Comparison of ENCODE assay signal across 18 cellular contexts in genomic region chr20:44014807-44015732, GRCh38.
DNase-seq lines count a peak whose midpoint lies in the region; ATAC-seq, FAIRE-seq and TF ChIP-seq lines count a peak whose summit lies in the region.
"Had no signal": no experiment of that assay in that cellular context is flagged by ENCODE, and none has a peak within 500 bp of the region (broad histone marks: within the 10 kb centered on the region; RNA-seq: fewer than 3 reads in every experiment).

No MANE protein-coding gene starts in this region.

- H3K27me3 Mint-ChIP-seq in osteocyte (ENCODE audit: unreplicated experiment) = peaks cover 32% of the 10 kb centered on the region
- H3K27me3 Mint-ChIP-seq: B cell had no signal

- H3K36me3 Mint-ChIP-seq in osteocyte (ENCODE audit: unreplicated experiment) = no peaks in the 10 kb centered on the region
- H3K36me3 Mint-ChIP-seq: WTC11 had no signal

- H3K36me3 ChIP-seq in GM12878 (ENCODE audit: control insufficient read depth in 2 of 2, insufficient read depth in 2 of 2, low read length in 1 of 2) (no peaks in the 10 kb centered on the region; a peak in 1 of 4 replicates), gastroesophageal sphincter (no peaks in the 10 kb centered on the region), testis (ENCODE audit: low read depth, missing control alignments) (no peaks in the 10 kb centered on the region)
- H3K36me3 ChIP-seq: esophagus squamous epithelium had no signal

- no peaks in the 10 kb centered on the region for H4K20me1 ChIP-seq in GM12878 (ENCODE audit: control insufficient read depth, insufficient read depth)

- no peaks in the 10 kb centered on the region for H3K9me3 Mint-ChIP-seq in osteocyte (ENCODE audit: unreplicated experiment)
- H3K9me3 Mint-ChIP-seq: WTC11 had no signal

- in situ Hi-C loops in GM12878 (cut with MboI) = no loop called here

- intact Hi-C loops in GM12878 (cut with micrococcal nuclease; ENCODE audit: unreplicated experiment) (no loop called here), testis (cut with DNase I; ENCODE audit: low total_unique reads) (no loop called here)

- H3K27me3 ChIP-seq in GM12878 (replicated peaks in 1 of 2; ENCODE audit: control insufficient read depth in 2 of 2, insufficient read depth in 2 of 2, low read length in 1 of 2) (no peaks in the 10 kb centered on the region), gastroesophageal sphincter (no peaks in the 10 kb centered on the region), testis (no peaks in the 10 kb centered on the region)

- RAD21 ChIA-PET in GM12878 (lab: Charles Lee; ENCODE audit: unreplicated experiment) = interaction anchor here (1.0 to 1.8 kb wide), 3 partner anchors 12 to 89 kb away, joined by 3 to 5 read pairs (median 4); no protein-coding TSS in a partner anchor

- TF ChIP-seq EP300 in GM12878 (IDR thresholded peaks at IDR 0.05; ENCODE audit: borderline replicate concordance in 1 of 2, control insufficient read depth in 1 of 2, low read depth in 2 of 2, low read length in 2 of 2) (no peak), gastroesophageal sphincter (IDR thresholded peaks at IDR 0.05) (no peak)

- TF ChIP-seq POLR2A in GM12878 (IDR thresholded peaks at IDR 0.05; ENCODE audit: low read depth, low read length) (no peak), gastroesophageal sphincter (IDR thresholded peaks at IDR 0.05) (no peak), testis (IDR thresholded peaks at IDR 0.05) (no peak)

- H2AFZ ChIP-seq in GM12878 (ENCODE audit: control insufficient read depth, low read depth, low read length) = no peak overlapping the region

- DNase-seq in LNCaP clone FGC (ENCODE audit: low read depth) (peak; percentile 28), GM12878 (ENCODE audit: low read depth, low spot score) (no peak), testis (peak; percentile 59), NCI-H1694 treated with DMSO at 0.1 percent for 48 hours (lab: John Stamatoyannopoulos, UW) (no peak), osteocyte (ENCODE audit: extremely low spot score, unreplicated experiment) (no peak)
- DNase-seq: activated CD8-positive, alpha-beta memory T cell treated with anti-CD3 and anti-CD28 coated beads for 24 hours; activated effector memory CD4-positive, alpha-beta T cell treated with Interleukin-2 at 50 U/mL for 16 hours; cortex of kidney; esophagus squamous epithelium; MV-4-11; NK-92 treated with Interleukin-12 subunit alpha and Interleukin-12 subunit beta, amount 100 ng/mL, for 24 hours; stimulated activated CD4-positive, alpha-beta T cell treated with anti-CD3 and anti-CD28 coated beads, Interleukin-4, amount 100 ng/mL, for 24 hours; stimulated activated CD8-positive, alpha-beta memory T cell treated with anti-CD3 and anti-CD28 coated beads, Interleukin-4, amount 100 ng/mL, for 48 hours had no signal

- H3K9ac ChIP-seq in GM12878 (ENCODE audit: control insufficient read depth, insufficient read depth, low read length) = no peak overlapping the region

- ATAC-seq in GM12878 = no peak
- ATAC-seq in gastroesophageal sphincter = no peak
- no peak for ATAC-seq in GM21717 (IDR thresholded peaks at IDR 0.05; ENCODE audit: unreplicated experiment)
- ATAC-seq: Right ventricle myocardium inferior, WTC11 had no signal

- SMC1A ChIA-PET in GM12878 (lab: Charles Lee; ENCODE audit: uncharacterized antibody, unreplicated experiment) = interaction anchor here (0.7 to 3.5 kb wide), 10 partner anchors 8 to 89 kb away, joined by 3 to 17 read pairs (median 5); no protein-coding TSS in a partner anchor

- TF ChIP-seq RAD21 in GM12878 (IDR thresholded peaks at IDR 0.05; ENCODE audit: insufficient read depth, low read depth, low read length) = no peak

- no peak for FAIRE-seq in GM12878 (lab: Jason Lieb, UNC)

- 78% methylated on average over 17 of the region's 17 CpGs for WGBS in GM12878 (ENCODE audit: insufficient coverage, insufficient replicate concordance, low lambda C conversion rate, missing lambda C conversion rate)
- 7 to 12% methylated on average over 9 to 13 of the region's 17 CpGs for WGBS in gastroesophageal sphincter (ENCODE audit: low coverage in 1 of 2), 2 donors
- WGBS in testis, 2 donors = 36 to 40% methylated on average over 17 of the region's 17 CpGs

- H3K4me1 Mint-ChIP-seq in osteocyte (ENCODE audit: unreplicated experiment) = peaks cover 7% of the 10 kb centered on the region

- H3K27ac ChIP-seq in GM12878 (ENCODE audit: control insufficient read depth, insufficient read depth) (no peak overlapping the region), gastroesophageal sphincter (peak overlapping the region in 3 of 4 donors; percentile 80 to 84 (median 83)), testis (no peak overlapping the region)

- no peak overlapping the region for H3K27ac Mint-ChIP-seq in osteocyte (ENCODE audit: unreplicated experiment)
- H3K27ac Mint-ChIP-seq: B cell, WTC11 had no signal

- H3K79me2 ChIP-seq in GM12878 (ENCODE audit: control insufficient read depth, insufficient read depth, low read length) = no peaks in the 10 kb centered on the region

- no peak overlapping the region for H3K4me3 ChIP-seq in LNCaP clone FGC (ENCODE audit: low read depth, low read length)
- no peak overlapping the region for H3K4me3 ChIP-seq in GM12878
- peak overlapping the region in 1 of 2 donors; percentile 4 for H3K4me3 ChIP-seq in gastroesophageal sphincter
- H3K4me3 ChIP-seq in testis = no peak overlapping the region
- H3K4me3 ChIP-seq: esophagus squamous epithelium had no signal

- CTCF ChIA-PET in GM12878 (lab: Yijun Ruan, JAX) = interaction anchor here (1.1 to 1.9 kb wide), 3 partner anchors 12 to 75 kb away, joined by 3 to 6 read pairs (median 6); no protein-coding TSS in a partner anchor

- H3K4me1 ChIP-seq in GM12878 (ENCODE audit: control insufficient read depth, insufficient read depth, low read length) (peaks cover 10% of the 10 kb centered on the region; the same call in 1 of the 2 replicates), gastroesophageal sphincter (peaks cover 0 to 64% (median 8%) of the 10 kb centered on the region in 3 donors), testis (peaks cover 7% of the 10 kb centered on the region)

- H3K4me2 ChIP-seq in GM12878 (ENCODE audit: control insufficient read depth, insufficient read depth) = no peak overlapping the region

- BruUV-seq in GM12878 (replicated peaks; lab: Mats Ljungman, UMichigan) = no TSS peak

- no peaks in the 10 kb centered on the region for H3K9me3 ChIP-seq in GM12878 (replicated peaks; ENCODE audit: control insufficient read depth, insufficient read depth, low read length)
- no peaks in the 10 kb centered on the region for H3K9me3 ChIP-seq in gastroesophageal sphincter
- no peaks in the 10 kb centered on the region for H3K9me3 ChIP-seq in testis
- H3K9me3 ChIP-seq: esophagus squamous epithelium had no signal

- no peak overlapping the region for H3K4me3 Mint-ChIP-seq in osteocyte (ENCODE audit: unreplicated experiment)
- H3K4me3 Mint-ChIP-seq: B cell, WTC11 had no signal

- POLR2A ChIA-PET in GM12878 (lab: Charles Lee) = no interaction called here

- no peak for TF ChIP-seq CTCF in LNCaP clone FGC (IDR thresholded peaks at IDR 0.05; ENCODE audit: control insufficient read depth, extremely low read depth, insufficient read depth)
- TF ChIP-seq CTCF in GM12878 (IDR thresholded peaks at IDR 0.05 in 2 of 3, conservative IDR thresholded peaks at IDR 0.05 in 1 of 3; ENCODE audit: control insufficient read depth in 2 of 3, extremely low read depth in 1 of 3, insufficient read depth in 1 of 3, low read depth in 3 of 3, low read length in 3 of 3) = no peak
- peak in 1 of 4 experiments; percentile 8 for TF ChIP-seq CTCF in gastroesophageal sphincter (IDR thresholded peaks at IDR 0.05)
- TF ChIP-seq CTCF in testis (IDR thresholded peaks at IDR 0.05) = no peak
- no peak for TF ChIP-seq CTCF in osteocyte (IDR thresholded peaks at IDR 0.05)

TF ChIP-seq in GM12878, 131 proteins besides CTCF, POLR2A, EP300 and RAD21:
- TF ChIP-seq EED (IDR thresholded peaks at IDR 0.05; ENCODE audit: low read depth) (no peak), BMI1 (IDR thresholded peaks at IDR 0.05; ENCODE audit: borderline replicate concordance) (peak; percentile 72)

Comparison
In these comparisons a context has a peak if more than half of its experiments do, and no peak if none do; other contexts are left out.
1. DNase-seq: peak in LNCaP clone FGC (single experiment) and testis (single experiment); none in GM12878 (single experiment), NCI-H1694 treated with DMSO at 0.1 percent for 48 hours (single experiment) and osteocyte (single experiment).
2. H3K27ac ChIP-seq: peak in gastroesophageal sphincter (3 of 4); none in GM12878 (single experiment) and testis (0 of 2).